In genomic region chr2:231900486-231900942, GRCh38 we compare ENCODE assay signal across 9 cellular contexts. TPM values are rescaled to one million over a fixed set of nuclear protein-coding genes. Genes with fewer than 3 reads are reported as not detected.
DNase-seq lines count a peak whose midpoint lies in the region; ATAC-seq and TF ChIP-seq lines count a peak whose summit lies in the region.
"Had no signal": no experiment of that assay in that cellular context is flagged by ENCODE, and none has a peak within 500 bp of the region (broad histone marks: within the 10 kb centered on the region; RNA-seq: fewer than 3 reads in every experiment).

No MANE protein-coding gene starts in this region.

- H3K27me3 Mint-ChIP-seq in WTC11 (ENCODE audit: low read depth) (no peaks in the 10 kb centered on the region), chondrocyte (ENCODE audit: low read depth) (peaks cover 19% of the 10 kb centered on the region)

- H3K4me1 Mint-ChIP-seq in WTC11 (peaks cover 3% of the 10 kb centered on the region; the same call in 1 of the 2 replicates), chondrocyte (ENCODE audit: low read depth) (no peaks in the 10 kb centered on the region)

- intact Hi-C loops in left lung (cut with DNase I): loop anchor here in 1 of 2 donors (10.0 kb wide), 1 partner anchor 624 kb away; the partner anchor contains the start of genes CHRND and PRSS56

- peaks cover 0 to 9% of the 10 kb centered on the region in 2 donors for H3K27me3 ChIP-seq in left lung

- H3K27ac ChIP-seq in left lung: no peak overlapping the region

- H3K9me3 ChIP-seq in left lung: no peaks in the 10 kb centered on the region

- H3K4me3 ChIP-seq in LNCaP clone FGC (ENCODE audit: low read depth, low read length) (no peak overlapping the region), left lung (no peak overlapping the region)

- peak; percentile 95 for ATAC-seq in WTC11
- ATAC-seq in left lung: peak; percentile 98
- no peak for ATAC-seq in GM18909 (IDR thresholded peaks at IDR 0.05; ENCODE audit: poor library complexity, unreplicated experiment)

- POLR2A ChIA-PET in WTC11 (lab: Charles Lee): no interaction called here

- H3K9me3 Mint-ChIP-seq in WTC11 (no peaks in the 10 kb centered on the region), chondrocyte (ENCODE audit: low read depth) (no peaks in the 10 kb centered on the region)

- in situ Hi-C loops in G401 (cut with HindIII; ENCODE audit: low sequenced_read_pairs): no loop called here

- H3K4me3 Mint-ChIP-seq in WTC11 (peak overlapping the region; percentile 34; the same call in 1 of the 2 replicates), chondrocyte (ENCODE audit: unreplicated experiment) (no peak overlapping the region)

- no peak overlapping the region for H3K27ac Mint-ChIP-seq in WTC11
- peak overlapping the region; percentile 41 for H3K27ac Mint-ChIP-seq in chondrocyte (ENCODE audit: unreplicated experiment)

- DNase-seq in G401 (ENCODE audit: low spot score) (peak; percentile 26), LNCaP clone FGC (ENCODE audit: low read depth) (no peak), WTC11 (ENCODE audit: low spot score) (peak; percentile 98), chondrocyte (ENCODE audit: low spot score) (peak; percentile 91), left lung (peak; percentile 74 to 95), NCI-H187 treated with DMSO at 0.1 percent for 48 hours (lab: John Stamatoyannopoulos, UW) (no peak)
- DNase-seq in stimulated activated CD4-positive, alpha-beta T cell treated with anti-CD3 and anti-CD28 coated beads, Interleukin-4, amount 100 ng/mL, for 48 hours (ENCODE audit: low read depth in 2 of 2): peak; percentile 63 to 70

- TF ChIP-seq CTCF in LNCaP clone FGC (IDR thresholded peaks at IDR 0.05; ENCODE audit: control insufficient read depth, extremely low read depth, insufficient read depth) (peak; percentile 93), WTC11 (IDR thresholded peaks at IDR 0.05) (peak; percentile 94), chondrocyte (IDR thresholded peaks at IDR 0.05) (peak; percentile 88), left lung (IDR thresholded peaks at IDR 0.05) (peak; percentile 66 to 85)

- H3K4me1 ChIP-seq in left lung: no peaks in the 10 kb centered on the region

- CTCF ChIA-PET in WTC11 (lab: Charles Lee): interaction anchor here (0.6 to 3.9 kb wide), 96 partner anchors 9 to 622 kb away, joined by 3 to 70 read pairs (median 4); partner anchors contain the start of genes COPS7B and NPPC

- H3K36me3 ChIP-seq in left lung: no peaks in the 10 kb centered on the region

- H3K36me3 Mint-ChIP-seq in WTC11 (no peaks in the 10 kb centered on the region), chondrocyte (ENCODE audit: low read depth) (no peaks in the 10 kb centered on the region)

TF ChIP-seq in WTC11, 78 proteins besides CTCF, POLR2A, EP300 and RAD21 (continues in another document):
- TF ChIP-seq, protein P1, sequence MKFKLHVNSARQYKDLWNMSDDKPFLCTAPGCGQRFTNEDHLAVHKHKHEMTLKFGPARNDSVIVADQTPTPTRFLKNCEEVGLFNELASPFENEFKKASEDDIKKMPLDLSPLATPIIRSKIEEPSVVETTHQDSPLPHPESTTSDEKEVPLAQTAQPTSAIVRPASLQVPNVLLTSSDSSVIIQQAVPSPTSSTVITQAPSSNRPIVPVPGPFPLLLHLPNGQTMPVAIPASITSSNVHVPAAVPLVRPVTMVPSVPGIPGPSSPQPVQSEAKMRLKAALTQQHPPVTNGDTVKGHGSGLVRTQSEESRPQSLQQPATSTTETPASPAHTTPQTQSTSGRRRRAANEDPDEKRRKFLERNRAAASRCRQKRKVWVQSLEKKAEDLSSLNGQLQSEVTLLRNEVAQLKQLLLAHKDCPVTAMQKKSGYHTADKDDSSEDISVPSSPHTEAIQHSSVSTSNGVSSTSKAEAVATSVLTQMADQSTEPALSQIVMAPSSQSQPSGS (CRISPR knock-in tag; IDR thresholded peaks at IDR 0.05; ENCODE audit: borderline replicate concordance, low read depth): no peak
- no peak for TF ChIP-seq ZNF416 (CRISPR knock-in tag; IDR thresholded peaks at IDR 0.05)
- no peak for TF ChIP-seq ZNF425 (CRISPR knock-in tag; conservative IDR thresholded peaks at IDR 0.05)
- no peak for TF ChIP-seq PRDM15 (CRISPR knock-in tag; IDR thresholded peaks at IDR 0.05)
- peak; percentile 63; the same call in 1 of the 2 replicates for TF ChIP-seq GABPB1 (CRISPR knock-in tag; IDR thresholded peaks at IDR 0.05)
- TF ChIP-seq, protein P2, sequence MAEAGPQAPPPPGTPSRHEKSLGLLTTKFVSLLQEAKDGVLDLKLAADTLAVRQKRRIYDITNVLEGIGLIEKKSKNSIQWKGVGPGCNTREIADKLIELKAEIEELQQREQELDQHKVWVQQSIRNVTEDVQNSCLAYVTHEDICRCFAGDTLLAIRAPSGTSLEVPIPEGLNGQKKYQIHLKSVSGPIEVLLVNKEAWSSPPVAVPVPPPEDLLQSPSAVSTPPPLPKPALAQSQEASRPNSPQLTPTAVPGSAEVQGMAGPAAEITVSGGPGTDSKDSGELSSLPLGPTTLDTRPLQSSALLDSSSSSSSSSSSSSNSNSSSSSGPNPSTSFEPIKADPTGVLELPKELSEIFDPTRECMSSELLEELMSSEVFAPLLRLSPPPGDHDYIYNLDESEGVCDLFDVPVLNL (CRISPR knock-in tag; IDR thresholded peaks at IDR 0.05; ENCODE audit: borderline replicate concordance, low read depth): no peak
- TF ChIP-seq NFE2L1 (CRISPR knock-in tag; IDR thresholded peaks at IDR 0.05): no peak
- no peak for TF ChIP-seq ZNF396 (CRISPR knock-in tag; IDR thresholded peaks at IDR 0.05; ENCODE audit: borderline replicate concordance)
- TF ChIP-seq, protein P3, sequence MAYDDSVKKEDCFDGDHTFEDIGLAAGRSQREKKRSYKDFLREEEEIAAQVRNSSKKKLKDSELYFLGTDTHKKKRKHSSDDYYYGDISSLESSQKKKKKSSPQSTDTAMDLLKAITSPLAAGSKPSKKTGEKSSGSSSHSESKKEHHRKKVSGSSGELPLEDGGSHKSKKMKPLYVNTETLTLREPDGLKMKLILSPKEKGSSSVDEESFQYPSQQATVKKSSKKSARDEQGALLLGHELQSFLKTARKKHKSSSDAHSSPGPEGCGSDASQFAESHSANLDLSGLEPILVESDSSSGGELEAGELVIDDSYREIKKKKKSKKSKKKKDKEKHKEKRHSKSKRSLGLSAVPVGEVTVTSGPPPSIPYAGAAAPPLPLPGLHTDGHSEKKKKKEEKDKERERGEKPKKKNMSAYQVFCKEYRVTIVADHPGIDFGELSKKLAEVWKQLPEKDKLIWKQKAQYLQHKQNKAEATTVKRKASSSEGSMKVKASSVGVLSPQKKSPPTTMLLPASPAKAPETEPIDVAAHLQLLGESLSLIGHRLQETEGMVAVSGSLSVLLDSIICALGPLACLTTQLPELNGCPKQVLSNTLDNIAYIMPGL (CRISPR knock-in tag; IDR thresholded peaks at IDR 0.05): peak; percentile 69
- no peak for TF ChIP-seq JAZF1 (CRISPR knock-in tag; IDR thresholded peaks at IDR 0.05)
- TF ChIP-seq GTF2I (CRISPR knock-in tag; conservative IDR thresholded peaks at IDR 0.05): no peak
- TF ChIP-seq CREB1 (CRISPR knock-in tag; IDR thresholded peaks at IDR 0.05): no peak
- 0 out of 2 replicates have a peak, but pooled peaks have one; percentile 27 for TF ChIP-seq FOXP1 (CRISPR knock-in tag; IDR thresholded peaks at IDR 0.05; ENCODE audit: borderline replicate concordance)
- TF ChIP-seq, protein P4, sequence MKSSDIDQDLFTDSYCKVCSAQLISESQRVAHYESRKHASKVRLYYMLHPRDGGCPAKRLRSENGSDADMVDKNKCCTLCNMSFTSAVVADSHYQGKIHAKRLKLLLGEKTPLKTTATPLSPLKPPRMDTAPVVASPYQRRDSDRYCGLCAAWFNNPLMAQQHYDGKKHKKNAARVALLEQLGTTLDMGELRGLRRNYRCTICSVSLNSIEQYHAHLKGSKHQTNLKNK (CRISPR knock-in tag; IDR thresholded peaks at IDR 0.05): no peak

RNA-seq across cellular contexts. Expression of gene NPPC, which starts 25.7 kb away (rescaled TPM):
- total RNA-seq in G401 (2014; rRNA removed; shearing (Covaris generic)): 1.6 and 2.6 TPM in 2 replicates
- total RNA-seq in WTC11 (2021) (0.98 to 2.5 TPM (median 2.2 TPM) in 3 replicates), chondrocyte (not detected in 3 replicates), left lung (not detected)
- total RNA-seq: T-helper 2 cell treated with Interferon-gamma antibody and Interleukin-4, amounts not matched to agents 100 ng/mL and 5 ng/mL, for 36 hours had no signal

Comparison
In these comparisons a context has a peak if more than half of its experiments do, and no peak if none do; other contexts are left out.
1. DNase-seq: peak in G401 (single experiment), WTC11 (single experiment), chondrocyte (single experiment), left lung (2 of 2) and stimulated activated CD4-positive, alpha-beta T cell treated with anti-CD3 and anti-CD28 coated beads, Interleukin-4, amount 100 ng/mL, for 48 hours (2 of 2); none in LNCaP clone FGC (single experiment) and NCI-H187 treated with DMSO at 0.1 percent for 48 hours (single experiment).
2. Peak in every context shown above with its lines, with median percentiles within 50 percentile points of each other: CTCF ChIP-seq.